1 cellular context compared by ENCODE assay signal in the genomic region with DNA sequence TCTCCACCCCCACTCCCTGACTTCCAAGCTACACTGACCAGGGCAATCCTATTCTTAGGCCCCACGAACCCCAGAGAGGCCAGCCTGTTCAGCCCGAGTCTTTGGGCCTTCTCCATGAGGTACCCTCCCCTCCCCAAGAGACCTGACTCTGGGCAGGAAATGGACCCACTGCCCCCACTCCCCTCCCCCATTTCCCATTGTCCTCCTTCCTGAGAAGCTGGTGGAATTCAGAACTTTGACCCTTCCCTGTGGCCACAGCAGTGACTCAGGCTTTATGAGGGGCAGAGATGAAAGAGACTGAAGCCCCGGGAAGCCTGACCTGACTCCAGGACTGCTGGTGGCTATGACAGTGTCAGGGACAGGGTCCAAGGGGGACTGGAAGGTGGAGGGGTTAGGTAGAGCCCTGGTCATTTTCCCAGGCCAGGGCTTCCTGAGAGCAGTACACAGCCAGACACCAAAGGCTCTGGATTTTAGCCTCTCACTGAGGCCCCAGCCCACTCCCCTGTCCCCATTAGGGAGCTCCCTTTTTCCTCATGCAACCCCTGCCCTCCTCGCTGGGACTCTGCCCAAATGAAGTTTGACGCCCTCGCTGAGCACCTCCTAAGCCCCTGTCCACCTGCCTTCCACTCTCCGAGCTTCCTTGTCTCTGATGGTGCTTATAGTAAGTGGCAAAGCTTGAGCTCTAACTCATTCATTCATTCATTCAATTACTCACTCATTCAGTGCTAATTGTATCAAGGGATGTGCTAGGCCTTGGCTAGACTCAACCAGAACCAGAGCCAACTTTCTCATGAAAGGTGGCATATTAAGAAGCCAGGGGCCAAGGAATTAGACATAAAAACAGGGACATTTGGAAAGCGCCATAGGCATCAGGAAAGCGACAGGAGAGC.
TF ChIP-seq lines count a peak whose summit lies in the region.

No MANE protein-coding gene starts in this region.

TF ChIP-seq in HepG2, 621 proteins besides CTCF, POLR2A, EP300 and RAD21 (continued from another document and continues in another):
- TF ChIP-seq, protein P1, sequence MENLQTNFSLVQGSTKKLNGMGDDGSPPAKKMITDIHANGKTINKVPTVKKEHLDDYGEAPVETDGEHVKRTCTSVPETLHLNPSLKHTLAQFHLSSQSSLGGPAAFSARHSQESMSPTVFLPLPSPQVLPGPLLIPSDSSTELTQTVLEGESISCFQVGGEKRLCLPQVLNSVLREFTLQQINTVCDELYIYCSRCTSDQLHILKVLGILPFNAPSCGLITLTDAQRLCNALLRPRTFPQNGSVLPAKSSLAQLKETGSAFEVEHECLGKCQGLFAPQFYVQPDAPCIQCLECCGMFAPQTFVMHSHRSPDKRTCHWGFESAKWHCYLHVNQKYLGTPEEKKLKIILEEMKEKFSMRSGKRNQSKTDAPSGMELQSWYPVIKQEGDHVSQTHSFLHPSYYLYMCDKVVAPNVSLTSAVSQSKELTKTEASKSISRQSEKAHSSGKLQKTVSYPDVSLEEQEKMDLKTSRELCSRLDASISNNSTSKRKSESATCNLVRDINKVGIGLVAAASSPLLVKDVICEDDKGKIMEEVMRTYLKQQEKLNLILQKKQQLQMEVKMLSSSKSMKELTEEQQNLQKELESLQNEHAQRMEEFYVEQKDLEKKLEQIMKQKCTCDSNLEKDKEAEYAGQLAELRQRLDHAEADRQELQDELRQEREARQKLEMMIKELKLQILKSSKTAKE (CRISPR knock-in tag; IDR thresholded peaks at IDR 0.05; ENCODE audit: borderline replicate concordance), result peak; percentile 86
- TF ChIP-seq ZNF350 (CRISPR knock-in tag; IDR thresholded peaks at IDR 0.05; ENCODE audit: borderline replicate concordance, low read depth) (peak; percentile 91), ZNF329 (CRISPR knock-in tag; IDR thresholded peaks at IDR 0.05; ENCODE audit: low read depth) (no peak), FOXA3 (CRISPR knock-in tag; IDR thresholded peaks at IDR 0.05) (peak; percentile 74), SCMH1 (CRISPR knock-in tag; IDR thresholded peaks at IDR 0.05; ENCODE audit: borderline replicate concordance) (no peak), THAP7 (CRISPR knock-in tag; IDR thresholded peaks at IDR 0.05) (peak; percentile 67; the same call in 1 of the 2 replicates), RCOR2 (CRISPR knock-in tag; IDR thresholded peaks at IDR 0.05) (peak; percentile 77), ZNF543 (CRISPR knock-in tag; IDR thresholded peaks at IDR 0.05) (peak; percentile 84), ASH2L (IDR thresholded peaks at IDR 0.05; ENCODE audit: insufficient read length, low read depth, low read length) (peak; percentile 93), NFRKB (IDR thresholded peaks at IDR 0.05) (peak; percentile 32; the same call in 1 of the 2 replicates), RFXANK (CRISPR knock-in tag; IDR thresholded peaks at IDR 0.05) (0 out of 2 replicates have a peak, but pooled peaks have one; percentile 69), ZNF629 (CRISPR knock-in tag; conservative IDR thresholded peaks at IDR 0.05) (peak; percentile 51; the same call in 1 of the 2 replicates), TAF1 (CRISPR knock-in tag; IDR thresholded peaks at IDR 0.05) (0 out of 2 replicates have a peak, but pooled peaks have one; percentile 31), HOXD1 (CRISPR knock-in tag; IDR thresholded peaks at IDR 0.05) (peak; percentile 47; the same call in 1 of the 2 replicates), GATAD1 (CRISPR knock-in tag; IDR thresholded peaks at IDR 0.05) (peak; percentile 53; the same call in 1 of the 2 replicates), MED1 (CRISPR knock-in tag; IDR thresholded peaks at IDR 0.05) (peak; percentile 95), ISL2 (CRISPR knock-in tag; IDR thresholded peaks at IDR 0.05) (peak; percentile 68; the same call in 1 of the 2 replicates), BRD4 (CRISPR knock-in tag; IDR thresholded peaks at IDR 0.05) (peak; percentile 87; the same call in 1 of the 2 replicates), SKI (IDR thresholded peaks at IDR 0.05; ENCODE audit: partially characterized antibody) (peak; percentile 68), ZNF234 (CRISPR knock-in tag; conservative IDR thresholded peaks at IDR 0.05) (no peak), MYC (CRISPR knock-in tag; IDR thresholded peaks at IDR 0.05; ENCODE audit: borderline replicate concordance) (peak; percentile 63; the same call in 1 of the 2 replicates), ZSCAN31 (CRISPR knock-in tag; IDR thresholded peaks at IDR 0.05; ENCODE audit: low read depth) (peak; percentile 61; the same call in 1 of the 2 replicates), ZNF230 (CRISPR knock-in tag; IDR thresholded peaks at IDR 0.05) (peak; percentile 64; the same call in 1 of the 2 replicates), ZNF704 (CRISPR knock-in tag; IDR thresholded peaks at IDR 0.05; ENCODE audit: borderline replicate concordance) (no peak), ZNF678 (CRISPR knock-in tag; IDR thresholded peaks at IDR 0.05) (no peak), RBM22 (optimal IDR thresholded peaks at IDR 0.05; ENCODE audit: low read length) (peak; percentile 64), PITX1 (CRISPR knock-in tag; IDR thresholded peaks at IDR 0.05) (peak; percentile 93), HMG20B (CRISPR knock-in tag; conservative IDR thresholded peaks at IDR 0.05) (peak; percentile 58; the same call in 1 of the 2 replicates), PAX8 (CRISPR knock-in tag; IDR thresholded peaks at IDR 0.05; ENCODE audit: borderline replicate concordance) (0 out of 2 replicates have a peak, but pooled peaks have one; percentile 54), ZNF12 (CRISPR knock-in tag; IDR thresholded peaks at IDR 0.05) (peak; percentile 88), GABPB1 (CRISPR knock-in tag; IDR thresholded peaks at IDR 0.05) (peak; percentile 65), SRSF1 (optimal IDR thresholded peaks at IDR 0.05; ENCODE audit: low read depth, low read length) (peak; percentile 59), CENPT (CRISPR knock-in tag; IDR thresholded peaks at IDR 0.05; ENCODE audit: low read depth) (no peak), GATA4 (IDR thresholded peaks at IDR 0.05; ENCODE audit: borderline replicate concordance, low read depth) (peak; percentile 76; the same call in 1 of the 2 replicates), STAG1 (CRISPR knock-in tag; IDR thresholded peaks at IDR 0.05) (0 out of 2 replicates have a peak, but pooled peaks have one; percentile 0), YY1 (IDR thresholded peaks at IDR 0.05; ENCODE audit: insufficient read depth, insufficient replicate concordance, low read depth, low read length) (peak; percentile 67), SALL1 (CRISPR knock-in tag; IDR thresholded peaks at IDR 0.05) (peak; percentile 97), SRSF9 (IDR thresholded peaks at IDR 0.05; ENCODE audit: borderline replicate concordance, insufficient read depth, low read depth, low read length, poor library complexity, severe bottlenecking) (no peak), ETV5 (CRISPR knock-in tag; IDR thresholded peaks at IDR 0.05; ENCODE audit: borderline replicate concordance) (peak; percentile 95), ZBTB7B (CRISPR knock-in tag; IDR thresholded peaks at IDR 0.05) (peak; percentile 92), NFE2L2 (IDR thresholded peaks at IDR 0.05; ENCODE audit: low read length) (peak; percentile 95), JUND (CRISPR knock-in tag; IDR thresholded peaks at IDR 0.05) (peak; percentile 96), TFDP1 (CRISPR knock-in tag; IDR thresholded peaks at IDR 0.05; ENCODE audit: borderline replicate concordance) (peak; percentile 60; the same call in 1 of the 2 replicates)
- TF ChIP-seq, protein P2, sequence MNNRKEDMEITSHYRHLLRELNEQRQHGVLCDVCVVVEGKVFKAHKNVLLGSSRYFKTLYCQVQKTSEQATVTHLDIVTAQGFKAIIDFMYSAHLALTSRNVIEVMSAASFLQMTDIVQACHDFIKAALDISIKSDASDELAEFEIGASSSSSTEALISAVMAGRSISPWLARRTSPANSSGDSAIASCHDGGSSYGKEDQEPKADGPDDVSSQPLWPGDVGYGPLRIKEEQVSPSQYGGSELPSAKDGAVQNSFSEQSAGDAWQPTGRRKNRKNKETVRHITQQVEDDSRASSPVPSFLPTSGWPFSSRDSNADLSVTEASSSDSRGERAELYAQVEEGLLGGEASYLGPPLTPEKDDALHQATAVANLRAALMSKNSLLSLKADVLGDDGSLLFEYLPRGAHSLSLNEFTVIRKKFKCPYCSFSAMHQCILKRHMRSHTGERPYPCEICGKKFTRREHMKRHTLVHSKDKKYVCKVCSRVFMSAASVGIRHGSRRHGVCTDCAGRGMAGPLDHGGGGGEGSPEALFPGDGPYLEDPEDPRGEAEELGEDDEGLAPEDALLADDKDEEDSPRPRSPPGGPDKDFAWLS (CRISPR knock-in tag; IDR thresholded peaks at IDR 0.05; ENCODE audit: borderline replicate concordance), result no peak; the same call in 1 of the 2 replicates
- TF ChIP-seq, protein P3, sequence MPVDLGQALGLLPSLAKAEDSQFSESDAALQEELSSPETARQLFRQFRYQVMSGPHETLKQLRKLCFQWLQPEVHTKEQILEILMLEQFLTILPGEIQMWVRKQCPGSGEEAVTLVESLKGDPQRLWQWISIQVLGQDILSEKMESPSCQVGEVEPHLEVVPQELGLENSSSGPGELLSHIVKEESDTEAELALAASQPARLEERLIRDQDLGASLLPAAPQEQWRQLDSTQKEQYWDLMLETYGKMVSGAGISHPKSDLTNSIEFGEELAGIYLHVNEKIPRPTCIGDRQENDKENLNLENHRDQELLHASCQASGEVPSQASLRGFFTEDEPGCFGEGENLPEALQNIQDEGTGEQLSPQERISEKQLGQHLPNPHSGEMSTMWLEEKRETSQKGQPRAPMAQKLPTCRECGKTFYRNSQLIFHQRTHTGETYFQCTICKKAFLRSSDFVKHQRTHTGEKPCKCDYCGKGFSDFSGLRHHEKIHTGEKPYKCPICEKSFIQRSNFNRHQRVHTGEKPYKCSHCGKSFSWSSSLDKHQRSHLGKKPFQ (CRISPR knock-in tag; IDR thresholded peaks at IDR 0.05; ENCODE audit: insufficient replicate concordance), result peak; percentile 71
- TF ChIP-seq, protein P4, sequence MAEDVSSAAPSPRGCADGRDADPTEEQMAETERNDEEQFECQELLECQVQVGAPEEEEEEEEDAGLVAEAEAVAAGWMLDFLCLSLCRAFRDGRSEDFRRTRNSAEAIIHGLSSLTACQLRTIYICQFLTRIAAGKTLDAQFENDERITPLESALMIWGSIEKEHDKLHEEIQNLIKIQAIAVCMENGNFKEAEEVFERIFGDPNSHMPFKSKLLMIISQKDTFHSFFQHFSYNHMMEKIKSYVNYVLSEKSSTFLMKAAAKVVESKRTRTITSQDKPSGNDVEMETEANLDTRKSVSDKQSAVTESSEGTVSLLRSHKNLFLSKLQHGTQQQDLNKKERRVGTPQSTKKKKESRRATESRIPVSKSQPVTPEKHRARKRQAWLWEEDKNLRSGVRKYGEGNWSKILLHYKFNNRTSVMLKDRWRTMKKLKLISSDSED (CRISPR knock-in tag; IDR thresholded peaks at IDR 0.05), result no peak
- TF ChIP-seq, protein P5, sequence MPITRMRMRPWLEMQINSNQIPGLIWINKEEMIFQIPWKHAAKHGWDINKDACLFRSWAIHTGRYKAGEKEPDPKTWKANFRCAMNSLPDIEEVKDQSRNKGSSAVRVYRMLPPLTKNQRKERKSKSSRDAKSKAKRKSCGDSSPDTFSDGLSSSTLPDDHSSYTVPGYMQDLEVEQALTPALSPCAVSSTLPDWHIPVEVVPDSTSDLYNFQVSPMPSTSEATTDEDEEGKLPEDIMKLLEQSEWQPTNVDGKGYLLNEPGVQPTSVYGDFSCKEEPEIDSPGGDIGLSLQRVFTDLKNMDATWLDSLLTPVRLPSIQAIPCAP (CRISPR knock-in tag; IDR thresholded peaks at IDR 0.05; ENCODE audit: low read depth), result 0 out of 2 replicates have a peak, but pooled peaks have one; percentile 50
- TF ChIP-seq, protein P6, sequence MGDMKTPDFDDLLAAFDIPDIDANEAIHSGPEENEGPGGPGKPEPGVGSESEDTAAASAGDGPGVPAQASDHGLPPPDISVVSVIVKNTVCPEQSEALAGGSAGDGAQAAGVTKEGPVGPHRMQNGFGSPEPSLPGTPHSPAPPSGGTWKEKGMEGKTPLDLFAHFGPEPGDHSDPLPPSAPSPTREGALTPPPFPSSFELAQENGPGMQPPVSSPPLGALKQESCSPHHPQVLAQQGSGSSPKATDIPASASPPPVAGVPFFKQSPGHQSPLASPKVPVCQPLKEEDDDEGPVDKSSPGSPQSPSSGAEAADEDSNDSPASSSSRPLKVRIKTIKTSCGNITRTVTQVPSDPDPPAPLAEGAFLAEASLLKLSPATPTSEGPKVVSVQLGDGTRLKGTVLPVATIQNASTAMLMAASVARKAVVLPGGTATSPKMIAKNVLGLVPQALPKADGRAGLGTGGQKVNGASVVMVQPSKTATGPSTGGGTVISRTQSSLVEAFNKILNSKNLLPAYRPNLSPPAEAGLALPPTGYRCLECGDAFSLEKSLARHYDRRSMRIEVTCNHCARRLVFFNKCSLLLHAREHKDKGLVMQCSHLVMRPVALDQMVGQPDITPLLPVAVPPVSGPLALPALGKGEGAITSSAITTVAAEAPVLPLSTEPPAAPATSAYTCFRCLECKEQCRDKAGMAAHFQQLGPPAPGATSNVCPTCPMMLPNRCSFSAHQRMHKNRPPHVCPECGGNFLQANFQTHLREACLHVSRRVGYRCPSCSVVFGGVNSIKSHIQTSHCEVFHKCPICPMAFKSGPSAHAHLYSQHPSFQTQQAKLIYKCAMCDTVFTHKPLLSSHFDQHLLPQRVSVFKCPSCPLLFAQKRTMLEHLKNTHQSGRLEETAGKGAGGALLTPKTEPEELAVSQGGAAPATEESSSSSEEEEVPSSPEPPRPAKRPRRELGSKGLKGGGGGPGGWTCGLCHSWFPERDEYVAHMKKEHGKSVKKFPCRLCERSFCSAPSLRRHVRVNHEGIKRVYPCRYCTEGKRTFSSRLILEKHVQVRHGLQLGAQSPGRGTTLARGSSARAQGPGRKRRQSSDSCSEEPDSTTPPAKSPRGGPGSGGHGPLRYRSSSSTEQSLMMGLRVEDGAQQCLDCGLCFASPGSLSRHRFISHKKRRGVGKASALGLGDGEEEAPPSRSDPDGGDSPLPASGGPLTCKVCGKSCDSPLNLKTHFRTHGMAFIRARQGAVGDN (CRISPR knock-in tag; IDR thresholded peaks at IDR 0.05), result peak; percentile 78
